ENCODE assay signal across 8 cellular contexts in the genomic region with DNA sequence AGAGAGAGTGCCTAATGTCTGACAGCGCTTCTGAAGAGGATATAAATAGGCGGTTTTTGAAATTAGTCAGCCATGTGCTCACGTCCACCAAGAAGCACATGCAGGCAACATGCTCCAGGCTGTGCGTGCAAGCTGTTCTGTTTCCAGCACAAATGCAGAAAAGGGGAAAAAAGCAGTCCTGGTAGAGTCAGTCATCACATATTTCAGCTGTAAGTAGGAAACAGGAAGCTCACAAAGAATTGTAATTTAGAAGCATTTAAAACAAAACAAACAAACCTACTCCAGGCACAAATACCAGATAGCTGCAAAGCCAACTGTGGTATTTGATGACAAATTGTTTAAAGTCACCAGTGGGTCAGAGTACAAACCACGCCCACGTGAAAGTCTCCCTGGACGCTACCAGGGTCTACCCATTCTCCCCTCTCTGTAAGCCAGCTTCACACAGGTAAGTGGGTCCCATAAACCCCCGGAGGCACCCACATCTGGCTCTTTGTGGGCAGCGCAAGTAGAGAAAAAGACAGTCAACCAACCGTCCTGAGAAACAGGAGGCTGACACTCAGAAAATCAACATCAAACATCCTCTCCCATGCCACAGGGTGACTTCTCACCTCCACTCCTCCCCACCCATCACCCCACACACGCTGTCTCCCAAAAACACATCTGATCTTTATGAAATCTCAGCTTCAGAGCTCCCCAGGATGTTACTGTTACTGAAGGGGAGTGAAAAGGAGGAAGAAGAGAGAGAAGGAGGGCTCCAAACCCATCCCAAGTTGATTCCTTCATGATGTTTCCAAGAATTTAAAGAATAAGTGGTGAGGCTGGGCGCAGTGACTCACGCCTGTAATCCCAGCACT.
DNase-seq lines count a peak whose midpoint lies in the region; TF ChIP-seq lines count a peak whose summit lies in the region.

No MANE protein-coding gene starts in this region.

- no peaks in the 10 kb centered on the region for H3K9me3 ChIP-seq in Peyer's patch
- H3K9me3 ChIP-seq in muscle layer of duodenum (ENCODE audit: control insufficient read depth in 1 of 2, low read length in 2 of 2) = no peaks in the 10 kb centered on the region

- TF ChIP-seq CTCF in GM06990 (IDR thresholded peaks at IDR 0.05; ENCODE audit: insufficient read depth, low read length, poor library complexity, severe bottlenecking) = no peak
- TF ChIP-seq CTCF in Peyer's patch (IDR thresholded peaks at IDR 0.05) = no peak
- no peak for TF ChIP-seq CTCF in RWPE1 (conservative IDR thresholded peaks at IDR 0.05; ENCODE audit: low read depth)

- H3K36me3 ChIP-seq in GM06990 (ENCODE audit: control insufficient read depth, insufficient read depth, low read length) = peaks cover 2% of the 10 kb centered on the region; the same call in 1 of the 2 replicates
- no peaks in the 10 kb centered on the region for H3K36me3 ChIP-seq in Peyer's patch
- peaks cover 0 to 3% of the 10 kb centered on the region in 2 donors for H3K36me3 ChIP-seq in muscle layer of duodenum (ENCODE audit: control insufficient read depth in 1 of 2, insufficient read depth in 2 of 2, low read length in 2 of 2)

- H3K27me3 ChIP-seq in GM06990 (replicated peaks; ENCODE audit: control insufficient read depth, insufficient read depth, low read length) (no peaks in the 10 kb centered on the region), Peyer's patch (no peaks in the 10 kb centered on the region), muscle layer of duodenum (ENCODE audit: low read depth, low read length) (no peaks in the 10 kb centered on the region)

- TF ChIP-seq POLR2A in Peyer's patch (IDR thresholded peaks at IDR 0.05) = no peak

- POLR2A ChIA-PET in RWPE1 (lab: Yijun Ruan, JAX; ENCODE audit: low non-redundant PET) = no interaction called here

- peak overlapping the region; percentile 44 to 71 (median 68) for H3K27ac ChIP-seq in Peyer's patch
- H3K27ac ChIP-seq in muscle layer of duodenum (ENCODE audit: low read length) = peak overlapping the region; percentile 68
- no peak overlapping the region for H3K27ac ChIP-seq in RWPE1

- peak; percentile 37 for DNase-seq in GM06990 (ENCODE audit: extremely low read depth, insufficient read length)
- DNase-seq in HCEC 1CT = peak; percentile 99
- no peak for DNase-seq in Peyer's patch
- peak; percentile 98 for DNase-seq in dedifferentiated amniotic fluid mesenchymal stem cell (ENCODE audit: extremely low spot score)
- no peak for DNase-seq in RWPE1 (ENCODE audit: low spot score)
- no peak for DNase-seq in NCI-H1048 (lab: John Stamatoyannopoulos, UW)
- no peak for DNase-seq in globus pallidus (ENCODE audit: low spot score)

- peaks cover 2 to 47% (median 31%) of the 10 kb centered on the region in 4 donors for H3K4me1 ChIP-seq in Peyer's patch
- H3K4me1 ChIP-seq in muscle layer of duodenum (ENCODE audit: control insufficient read depth in 1 of 2, insufficient read depth in 2 of 2, low read length in 2 of 2) = peaks cover 0 to 25% of the 10 kb centered on the region in 2 donors

- CTCF ChIA-PET in RWPE1 (lab: Yijun Ruan, JAX) = interaction anchor here (0.6 kb wide), 1 partner anchor 61 kb away, joined by 5 read pairs; no protein-coding TSS in a partner anchor

- H3K4me3 ChIP-seq in GM06990 (replicated peaks; ENCODE audit: low read depth, low read length) (peak overlapping the region; percentile 19; the same call in 1 of the 2 replicates), Peyer's patch (peak overlapping the region in 1 of 4 donors; percentile 5), muscle layer of duodenum (ENCODE audit: low read depth in 1 of 2, low read length in 2 of 2) (no peak overlapping the region)

Comparison
In these comparisons a context has a peak if more than half of its experiments do, and no peak if none do; other contexts are left out.
1. DNase-seq: peak in GM06990 (single experiment), HCEC 1CT (single experiment) and dedifferentiated amniotic fluid mesenchymal stem cell (single experiment); none in Peyer's patch (0 of 3), RWPE1 (single experiment), NCI-H1048 (single experiment) and globus pallidus (single experiment).